Comparison of ENCODE assay signal across 11 cellular contexts in genomic region chr17:42142371-42142896, GRCh38. TPM values are rescaled to one million over a fixed set of nuclear protein-coding genes. Genes with fewer than 3 reads are reported as not detected.
DNase-seq lines count a peak whose midpoint lies in the region; ATAC-seq and TF ChIP-seq lines count a peak whose summit lies in the region.
"Had no signal": no experiment of that assay in that cellular context is flagged by ENCODE, and none has a peak within 500 bp of the region (broad histone marks: within the 10 kb centered on the region; RNA-seq: fewer than 3 reads in every experiment).

No MANE protein-coding gene starts in this region.

- intact Hi-C loops in CD8-positive, alpha-beta T cell (cut with DNase I, micrococcal nuclease) = no loop called here

- peaks cover 54% of the 10 kb centered on the region for H3K4me1 Mint-ChIP-seq in CD8-positive, alpha-beta T cell (ENCODE audit: low read depth)

- no peaks in the 10 kb centered on the region for H3K27me3 ChIP-seq in thoracic aorta (replicated peaks; ENCODE audit: insufficient read depth)
- H3K27me3 ChIP-seq in CD8-positive, alpha-beta T cell (ENCODE audit: insufficient read depth, low read length) = no peaks in the 10 kb centered on the region

- no peak overlapping the region for H3K27ac Mint-ChIP-seq in CD8-positive, alpha-beta T cell

- POLR2A ChIA-PET in CD8-positive, alpha-beta T cell (lab: Charles Lee) = no interaction called here

- H3K36me3 Mint-ChIP-seq in CD8-positive, alpha-beta T cell = peaks cover 61% of the 10 kb centered on the region

- peak overlapping the region; percentile 16 for H3K4me3 ChIP-seq in thoracic aorta
- H3K4me3 ChIP-seq in CD8-positive, alpha-beta T cell (ENCODE audit: low read depth, low read length) = no peak overlapping the region
- H3K4me3 ChIP-seq: coronary artery had no signal

- ATAC-seq in thoracic aorta (ENCODE audit: insufficient number of reproducible peaks, low FRiP score, low read depth) (no peak), omental fat pad (ENCODE audit: low FRiP score) (no peak)
- no peak for ATAC-seq in CD8-positive, alpha-beta T cell

- CTCF ChIA-PET in CD8-positive, alpha-beta T cell (lab: Charles Lee) = interaction anchor here (1.0 to 1.3 kb wide), 3 partner anchors 32 to 341 kb away, joined by 3 read pairs; no protein-coding TSS in a partner anchor

- no peaks in the 10 kb centered on the region for H3K9me3 ChIP-seq in thoracic aorta
- H3K9me3 ChIP-seq in CD8-positive, alpha-beta T cell (ENCODE audit: low read length) = no peaks in the 10 kb centered on the region

- H3K36me3 ChIP-seq in thoracic aorta = peaks cover 11% of the 10 kb centered on the region
- peaks cover 11% of the 10 kb centered on the region for H3K36me3 ChIP-seq in CD8-positive, alpha-beta T cell (ENCODE audit: insufficient read depth, low read length)

- H3K4me1 ChIP-seq in thoracic aorta (ENCODE audit: control insufficient read depth in 1 of 2, low read depth in 2 of 2) = peaks cover 30 to 42% of the 10 kb centered on the region in 2 donors
- H3K4me1 ChIP-seq in CD8-positive, alpha-beta T cell (ENCODE audit: insufficient read depth, low read length) = no peaks in the 10 kb centered on the region

- DNase-seq in HS-27A (ENCODE audit: low read depth) = peak; percentile 62
- DNase-seq in astrocyte of the hippocampus (ENCODE audit: low read depth, low spot score) = peak; percentile 75
- peak; percentile 65 for DNase-seq in hepatic stellate cell (ENCODE audit: low spot score)
- DNase-seq in thoracic aorta (ENCODE audit: low spot score) = no peak
- DNase-seq in activated T-cell treated with anti-CD3 and anti-CD28 coated beads, Interleukin-2, amount 50 U/mL, for 48 hours = no peak
- DNase-seq in omental fat pad (ENCODE audit: low spot score) = no peak
- no peak for DNase-seq in SHP77 (lab: John Stamatoyannopoulos, UW)
- no peak for DNase-seq in CD8-positive, alpha-beta T cell
- DNase-seq: immature natural killer cell, NCI-H345 had no signal

- H3K4me3 Mint-ChIP-seq in CD8-positive, alpha-beta T cell = no peak overlapping the region
- H3K4me3 Mint-ChIP-seq: immature natural killer cell had no signal

- peak overlapping the region; percentile 24 to 56 for H3K27ac ChIP-seq in thoracic aorta
- H3K27ac ChIP-seq in CD8-positive, alpha-beta T cell (ENCODE audit: low read depth, low read length) = no peak overlapping the region

- H3K9me3 Mint-ChIP-seq in CD8-positive, alpha-beta T cell = no peaks in the 10 kb centered on the region
- H3K9me3 Mint-ChIP-seq: immature natural killer cell had no signal

- TF ChIP-seq CTCF in thoracic aorta (IDR thresholded peaks at IDR 0.05) (no peak), omental fat pad (IDR thresholded peaks at IDR 0.05) (no peak)
- no peak for TF ChIP-seq CTCF in CD8-positive, alpha-beta T cell (IDR thresholded peaks at IDR 0.05)

- H3K27me3 Mint-ChIP-seq in CD8-positive, alpha-beta T cell (ENCODE audit: low read depth) = no peaks in the 10 kb centered on the region

RNA-seq across cellular contexts. Expression of gene RAB5C, which starts 12.4 kb away (rescaled TPM):
- total RNA-seq in thoracic aorta = 100 to 1,000 TPM in 1 of 2 donors, 10 to 100 TPM in 1; 89.2 to 158 TPM
- 100 to 1,000 TPM; 122 to 178 (median 158) TPM for total RNA-seq in omental fat pad
- 10 to 100 TPM; 79.3 to 86.7 TPM for total RNA-seq in CD8-positive, alpha-beta T cell

RNA-seq across cellular contexts. Expression of gene HSPB9, which starts 19.8 kb away (rescaled TPM):
- not detected for total RNA-seq in thoracic aorta
- under 1 TPM in 1 of 4 donors, not detected in 3; 0.25 TPM for total RNA-seq in omental fat pad
- total RNA-seq in CD8-positive, alpha-beta T cell = not detected

RNA-seq across cellular contexts. Expression of gene KAT2A, which starts 21.3 kb away (rescaled TPM):
- total RNA-seq in thoracic aorta = 10 to 100 TPM; 26.4 to 31.3 TPM
- 10 to 100 TPM; 30.2 to 68.7 (median 33.9) TPM for total RNA-seq in omental fat pad
- total RNA-seq in CD8-positive, alpha-beta T cell = 10 to 100 TPM; 39.3 to 42.5 TPM

RNA-seq across cellular contexts. Expression of gene DHX58, which starts 29.9 kb away (rescaled TPM):
- total RNA-seq in thoracic aorta (10 to 100 TPM; 13.7 to 18.5 TPM), omental fat pad (10 to 100 TPM in 2 of 4 donors, 1 to 10 TPM in 2; 7.8 to 21.8 (median 10.2) TPM)
- 10 to 100 TPM; 32.8 to 39.1 TPM for total RNA-seq in CD8-positive, alpha-beta T cell

RNA-seq across cellular contexts. Expression of gene KCNH4, which starts 38.5 kb away (rescaled TPM):
- total RNA-seq in thoracic aorta (under 1 TPM in 1 of 2 donors, not detected in 1; 0.21 TPM), omental fat pad (under 1 TPM in 3 of 4 donors, not detected in 1; 0.44 to 0.79 (median 0.48) TPM)
- total RNA-seq in CD8-positive, alpha-beta T cell = under 1 TPM; 0.35 to 0.42 TPM

Comparison
In these comparisons a context has a peak if more than half of its experiments do, and no peak if none do; other contexts are left out.
1. DNase-seq: peak in HS-27A (single experiment), astrocyte of the hippocampus (single experiment) and hepatic stellate cell (single experiment); none in thoracic aorta (single experiment), activated T-cell treated with anti-CD3 and anti-CD28 coated beads, Interleukin-2, amount 50 U/mL, for 48 hours (0 of 2), omental fat pad (single experiment), SHP77 (0 of 2) and CD8-positive, alpha-beta T cell (0 of 7).